In the genomic region with DNA sequence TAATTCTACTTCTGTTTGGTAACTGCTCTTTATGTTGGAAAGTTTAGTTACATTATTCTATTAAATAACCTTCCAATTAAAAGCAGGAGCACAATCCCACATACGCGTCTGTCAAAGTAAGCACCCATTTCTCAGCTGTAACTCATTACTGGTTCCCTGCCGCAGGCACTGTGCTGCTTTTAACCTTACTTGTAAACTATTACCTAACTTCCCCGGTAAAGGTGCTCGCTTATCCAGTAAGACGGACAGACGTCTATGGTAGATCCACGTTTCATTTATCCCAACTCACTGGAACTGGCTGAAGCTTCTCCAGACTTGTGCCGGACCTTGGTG, we compare ENCODE assay signal across 8 cellular contexts. TPM values are rescaled to one million over a fixed set of nuclear protein-coding genes. Genes with fewer than 3 reads are reported as not detected.
DNase-seq lines count a peak whose midpoint lies in the region; ATAC-seq, FAIRE-seq and TF ChIP-seq lines count a peak whose summit lies in the region.

No MANE protein-coding gene starts in this region.

- H3K9me3 ChIP-seq in ES-I3 (ENCODE audit: control insufficient read depth, insufficient read depth, low read length) (no peaks in the 10 kb centered on the region; the same call in 1 of the 2 replicates), MM.1S (replicated peaks; ENCODE audit: insufficient read depth, low read length) (no peaks in the 10 kb centered on the region), endocrine pancreas (ENCODE audit: control insufficient read depth, low read length) (no peaks in the 10 kb centered on the region), neutrophil (no peaks in the 10 kb centered on the region)

- no peaks in the 10 kb centered on the region for H4K20me1 ChIP-seq in MM.1S (ENCODE audit: insufficient read depth, low read length)

- H2AFZ ChIP-seq in MM.1S (ENCODE audit: low read length), result peak overlapping the region; percentile 88

- TF ChIP-seq POLR2A in GM12891 (IDR thresholded peaks at IDR 0.05; ENCODE audit: low read depth, low read length), result no peak

- H3K4me3 ChIP-seq in MM.1S (ENCODE audit: low read length) (peak overlapping the region; percentile 71), endocrine pancreas (ENCODE audit: control insufficient read depth, insufficient read depth, low read length) (peak overlapping the region; percentile 91), neutrophil (ENCODE audit: low read depth in 1 of 2, low read length in 1 of 2) (peak overlapping the region; percentile 75)

- H3K4me2 ChIP-seq in MM.1S (ENCODE audit: low read depth, low read length), result peak overlapping the region; percentile 54

- TF ChIP-seq CTCF in MM.1S (IDR thresholded peaks at IDR 0.05; ENCODE audit: low read length) (no peak), neutrophil (IDR thresholded peaks at IDR 0.05) (no peak), GM10266 (IDR thresholded peaks at IDR 0.05; ENCODE audit: control insufficient read depth, insufficient read depth, low read depth, missing control alignments) (no peak)

- H3K4me1 ChIP-seq in ES-I3 (ENCODE audit: insufficient read depth, low read length), result no peaks in the 10 kb centered on the region
- H3K4me1 ChIP-seq in MM.1S (ENCODE audit: low read length), result peaks cover 7% of the 10 kb centered on the region; the same call in 1 of the 2 replicates
- peaks cover 6% of the 10 kb centered on the region for H3K4me1 ChIP-seq in endocrine pancreas (ENCODE audit: control insufficient read depth, insufficient read depth, low read length)
- peaks cover 51 to 62% of the 10 kb centered on the region in 2 experiments for H3K4me1 ChIP-seq in neutrophil (ENCODE audit: control insufficient read depth in 1 of 2, insufficient read depth in 1 of 2, low read depth in 1 of 2, low read length in 1 of 2)

- H3K27me3 ChIP-seq in MM.1S (replicated peaks; ENCODE audit: insufficient read depth, low read length), result no peaks in the 10 kb centered on the region
- no peaks in the 10 kb centered on the region for H3K27me3 ChIP-seq in endocrine pancreas (ENCODE audit: control insufficient read depth, insufficient read depth, low read length)
- H3K27me3 ChIP-seq in neutrophil, result no peaks in the 10 kb centered on the region

- FAIRE-seq in GM12891 (lab: Jason Lieb, UNC), result no peak

- H3K36me3 ChIP-seq in ES-I3 (ENCODE audit: insufficient read depth, low read length), result no peaks in the 10 kb centered on the region
- no peaks in the 10 kb centered on the region for H3K36me3 ChIP-seq in MM.1S (replicated peaks; ENCODE audit: insufficient read depth, low read length)
- no peaks in the 10 kb centered on the region for H3K36me3 ChIP-seq in endocrine pancreas (ENCODE audit: control insufficient read depth, insufficient read depth, low read length)
- H3K36me3 ChIP-seq in neutrophil, result no peaks in the 10 kb centered on the region

- H3K27ac ChIP-seq in MM.1S (ENCODE audit: low read length) (no peak overlapping the region), neutrophil (peak overlapping the region; percentile 78)

- peaks cover 3% of the 10 kb centered on the region; the same call in 1 of the 2 replicates for H3K79me2 ChIP-seq in MM.1S (ENCODE audit: low read length)

- no peaks in the 10 kb centered on the region for H3K9me2 ChIP-seq in MM.1S (replicated peaks; ENCODE audit: insufficient read depth, low read length)

- DNase-seq in MM.1S (no peak), NCI-H1417 (lab: John Stamatoyannopoulos, UW) (no peak), GM12891 (ENCODE audit: insufficient read length, low spot score) (no peak), GM10266 (ENCODE audit: extremely low spot score) (no peak)

- H3K9ac ChIP-seq in ES-I3 (ENCODE audit: low read depth, low read length) (peak overlapping the region; percentile 76), MM.1S (ENCODE audit: low read length) (peak overlapping the region; percentile 77; the same call in 1 of the 2 replicates), endocrine pancreas (ENCODE audit: control insufficient read depth, insufficient read depth, low read length) (peak overlapping the region; percentile 74)

- H3F3A ChIP-seq in MM.1S (ENCODE audit: insufficient read depth, low read length), result no peaks in the 10 kb centered on the region

- peak; percentile 5 for ATAC-seq in GM21619 (IDR thresholded peaks at IDR 0.05; ENCODE audit: unreplicated experiment)

TF ChIP-seq in GM12891, 5 proteins besides CTCF, POLR2A, EP300 and RAD21:
- TF ChIP-seq POU2F2 (IDR thresholded peaks at IDR 0.05; ENCODE audit: low read depth, low read length) (no peak), SPI1 (IDR thresholded peaks at IDR 0.05; ENCODE audit: low read depth, low read length) (no peak), POLR2AphosphoS5 (IDR thresholded peaks at IDR 0.05; ENCODE audit: low read depth, low read length) (no peak), TAF1 (IDR thresholded peaks at IDR 0.05; ENCODE audit: low read depth, low read length) (no peak), PAX5 (IDR thresholded peaks at IDR 0.05; ENCODE audit: insufficient read depth, low read length, severe bottlenecking) (no peak)

RNA-seq across cellular contexts. Expression of gene ENPP4, which starts 0.5 kb away (rescaled TPM):
- polyA plus RNA-seq in GM12891 (2012; ENCODE audit: low read depth, missing spikeins), result 2.9 TPM

RNA-seq across cellular contexts. Expression of gene ENPP5, which starts 41.5 kb away (rescaled TPM):
- 0.41 TPM for polyA plus RNA-seq in GM12891 (2012; ENCODE audit: low read depth, missing spikeins)
